13 cellular contexts compared by ENCODE assay signal in the genomic region with DNA sequence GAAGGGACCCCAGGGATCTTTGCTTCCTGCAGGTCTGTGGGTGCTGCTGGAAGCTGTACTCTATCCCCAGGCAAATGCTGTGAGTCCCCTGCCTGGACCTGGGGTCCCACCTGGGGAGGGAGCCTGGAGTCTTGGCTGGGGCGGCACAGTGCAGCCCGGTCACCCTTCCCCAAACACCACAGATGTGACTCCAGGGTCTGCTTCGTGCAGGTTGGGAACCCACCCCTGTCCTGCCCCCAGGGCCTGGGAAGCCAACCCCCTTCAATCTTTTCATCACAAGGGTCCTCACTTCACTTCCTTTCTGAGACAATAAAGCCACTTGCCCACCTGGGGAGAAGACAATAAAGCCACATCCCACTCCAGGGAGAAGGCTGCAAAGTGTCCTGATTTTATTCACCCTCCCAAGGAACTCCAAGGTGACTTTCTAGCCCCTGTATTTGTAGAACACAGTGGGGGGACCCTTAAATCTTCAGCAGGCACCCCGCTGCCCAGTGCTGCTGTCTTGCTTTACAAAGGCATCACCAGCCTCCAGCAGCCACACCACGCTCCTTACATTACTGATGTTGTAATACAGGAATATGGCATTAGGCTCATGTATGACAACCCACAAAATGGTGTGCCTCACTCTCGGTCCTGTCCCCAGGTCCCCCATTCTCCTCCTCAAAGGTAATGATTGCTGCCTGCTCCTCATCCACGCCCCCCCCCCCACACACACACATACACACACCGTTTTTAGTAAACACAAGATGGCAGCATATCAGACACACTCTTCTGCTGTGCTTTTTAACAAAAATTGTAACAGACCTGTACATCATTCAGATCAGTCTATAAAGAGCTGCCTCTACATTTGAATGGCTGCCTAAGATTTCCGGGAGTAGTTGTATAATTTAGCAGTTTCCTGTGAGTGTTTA. TPM values are rescaled to one million over a fixed set of nuclear protein-coding genes. Genes with fewer than 3 reads are reported as not detected.
A peak's percentile ranks its signal among the peaks of the same experiment; 100 is the strongest.
DNase-seq lines count a peak whose midpoint lies in the region; ATAC-seq, FAIRE-seq and TF ChIP-seq lines count a peak whose summit lies in the region.
"Had no signal": no experiment of that assay in that cellular context is flagged by ENCODE, and none has a peak within 500 bp of the region (broad histone marks: within the 10 kb centered on the region; RNA-seq: fewer than 3 reads in every experiment).

No MANE protein-coding gene starts in this region.

- H3K27ac ChIP-seq in WERI-Rb-1 (no peak overlapping the region), kidney (ENCODE audit: low read depth in 2 of 2, low read length in 2 of 2) (no peak overlapping the region)
- H3K27ac ChIP-seq: body of pancreas, epithelial cell of prostate had no signal

- no peak for ATAC-seq in activated naive CD8-positive, alpha-beta T cell treated with anti-CD3 and anti-CD28 coated beads, Interleukin-2, amount 10 ng/mL, durations not matched to agents 7 days and 5 days (ENCODE audit: low read depth)
- ATAC-seq in HG03378 (IDR thresholded peaks at IDR 0.05; ENCODE audit: unreplicated experiment) = no peak
- ATAC-seq: body of pancreas had no signal

- peaks cover 12% of the 10 kb centered on the region for H3K27me3 Mint-ChIP-seq in activated naive CD8-positive, alpha-beta T cell treated with anti-CD3 and anti-CD28 coated beads, Interleukin-2, amount 10 ng/mL, durations not matched to agents 7 days and 5 days
- peaks cover 4% of the 10 kb centered on the region for H3K27me3 Mint-ChIP-seq in activated naive CD8-positive, alpha-beta T cell treated with anti-CD3 and anti-CD28 coated beads for 36 hours

- H3K4me1 ChIP-seq in kidney (ENCODE audit: control insufficient read depth in 1 of 2, insufficient read depth in 1 of 2, low read depth in 1 of 2, low read length in 2 of 2) = no peaks in the 10 kb centered on the region
- H3K4me1 ChIP-seq: body of pancreas had no signal

- H3K27ac Mint-ChIP-seq in activated naive CD8-positive, alpha-beta T cell treated with anti-CD3 and anti-CD28 coated beads, Interleukin-2, amount 10 ng/mL, durations not matched to agents 7 days and 5 days = no peak overlapping the region
- no peak overlapping the region for H3K27ac Mint-ChIP-seq in activated naive CD8-positive, alpha-beta T cell treated with anti-CD3 and anti-CD28 coated beads for 36 hours

- intact Hi-C loops in kidney (cut with DNase I) = no loop called here

- H3K9me3 Mint-ChIP-seq in activated naive CD8-positive, alpha-beta T cell treated with anti-CD3 and anti-CD28 coated beads, Interleukin-2, amount 10 ng/mL, durations not matched to agents 7 days and 5 days = no peaks in the 10 kb centered on the region
- no peaks in the 10 kb centered on the region for H3K9me3 Mint-ChIP-seq in activated naive CD8-positive, alpha-beta T cell treated with anti-CD3 and anti-CD28 coated beads for 36 hours

- TF ChIP-seq CTCF in WERI-Rb-1 (IDR thresholded peaks at IDR 0.05; ENCODE audit: low read depth, low read length) = no peak
- TF ChIP-seq CTCF in kidney (IDR thresholded peaks at IDR 0.05; ENCODE audit: borderline replicate concordance, extremely low read depth, insufficient read depth) = no peak

- no peak overlapping the region for H3K4me3 Mint-ChIP-seq in activated naive CD8-positive, alpha-beta T cell treated with anti-CD3 and anti-CD28 coated beads, Interleukin-2, amount 10 ng/mL, durations not matched to agents 7 days and 5 days
- H3K4me3 Mint-ChIP-seq in activated naive CD8-positive, alpha-beta T cell treated with anti-CD3 and anti-CD28 coated beads for 36 hours = no peak overlapping the region

- no peak overlapping the region for H3K9ac ChIP-seq in kidney (ENCODE audit: low read length in 2 of 2)

- no peak for FAIRE-seq in kidney (lab: Jason Lieb, UNC)

- no peaks in the 10 kb centered on the region for H3K4me1 Mint-ChIP-seq in activated naive CD8-positive, alpha-beta T cell treated with anti-CD3 and anti-CD28 coated beads, Interleukin-2, amount 10 ng/mL, durations not matched to agents 7 days and 5 days
- no peaks in the 10 kb centered on the region for H3K4me1 Mint-ChIP-seq in activated naive CD8-positive, alpha-beta T cell treated with anti-CD3 and anti-CD28 coated beads for 36 hours

- H3K27me3 ChIP-seq in WERI-Rb-1 (ENCODE audit: insufficient read depth, low read depth, severe bottlenecking) = no peaks in the 10 kb centered on the region
- H3K27me3 ChIP-seq: body of pancreas had no signal

- no peak overlapping the region for H3K4me3 ChIP-seq in WERI-Rb-1 (ENCODE audit: low read depth, low read length)
- H3K4me3 ChIP-seq in kidney (ENCODE audit: low read length in 2 of 2) = no peak overlapping the region
- H3K4me3 ChIP-seq: body of pancreas had no signal

- no peaks in the 10 kb centered on the region for H3K36me3 ChIP-seq in WERI-Rb-1
- H3K36me3 ChIP-seq in kidney (ENCODE audit: control insufficient read depth in 1 of 2, insufficient read depth in 2 of 2, low read length in 2 of 2) = no peaks in the 10 kb centered on the region

- DNase-seq in activated naive CD8-positive, alpha-beta T cell treated with anti-CD3 and anti-CD28 coated beads, Interleukin-2, amount 10 ng/mL, durations not matched to agents 7 days and 5 days = peak; percentile 7
- no peak for DNase-seq in activated naive CD8-positive, alpha-beta T cell treated with anti-CD3 and anti-CD28 coated beads for 36 hours
- peak; percentile 4 for DNase-seq in WERI-Rb-1
- peak; percentile 34 for DNase-seq in kidney
- peak; percentile 25 for DNase-seq in ureter (ENCODE audit: low spot score)
- DNase-seq in superior temporal gyrus (ENCODE audit: extremely low spot score) = no peak
- no peak for DNase-seq in cerebellar cortex (ENCODE audit: low spot score)
- DNase-seq: body of pancreas, C1 segment of cervical spinal cord, NCI-H2029 treated with DMSO at 0.1 percent for 48 hours had no signal

- H3K36me3 Mint-ChIP-seq in activated naive CD8-positive, alpha-beta T cell treated with anti-CD3 and anti-CD28 coated beads, Interleukin-2, amount 10 ng/mL, durations not matched to agents 7 days and 5 days = no peaks in the 10 kb centered on the region
- H3K36me3 Mint-ChIP-seq in activated naive CD8-positive, alpha-beta T cell treated with anti-CD3 and anti-CD28 coated beads for 36 hours = no peaks in the 10 kb centered on the region

- H3K9me3 ChIP-seq in WERI-Rb-1 (ENCODE audit: severe bottlenecking) (no peaks in the 10 kb centered on the region), kidney (ENCODE audit: control insufficient read depth in 1 of 2, low read length in 2 of 2) (no peaks in the 10 kb centered on the region)
- H3K9me3 ChIP-seq: body of pancreas had no signal

- POLR2A ChIA-PET in activated naive CD8-positive, alpha-beta T cell treated with anti-CD3 and anti-CD28 coated beads, Interleukin-2, amount 10 ng/mL, durations not matched to agents 7 days and 5 days (lab: Charles Lee) = no interaction called here

RNA-seq across cellular contexts. Expression of gene C3orf22, which starts 9.9 kb away (rescaled TPM):
- not detected for total RNA-seq in activated naive CD8-positive, alpha-beta T cell treated with anti-CD3 and anti-CD28 coated beads, Interleukin-2, amount 10 ng/mL, durations not matched to agents 7 days and 5 days
- not detected for total RNA-seq in activated naive CD8-positive, alpha-beta T cell treated with anti-CD3 and anti-CD28 coated beads for 36 hours
- total RNA-seq in kidney (not detected), ureter (not detected)
- polyA plus RNA-seq in kidney (ENCODE audit: insufficient read depth, low read depth, low replicate concordance) = not detected
- total RNA-seq: body of pancreas, urinary bladder had no signal
- polyA plus RNA-seq: urinary bladder had no signal

RNA-seq across cellular contexts. Expression of gene CHST13, which starts 24.9 kb away (rescaled TPM):
- total RNA-seq in activated naive CD8-positive, alpha-beta T cell treated with anti-CD3 and anti-CD28 coated beads, Interleukin-2, amount 10 ng/mL, durations not matched to agents 7 days and 5 days = under 1 TPM in 1 of 2 experiments, not detected in 1; 0.28 TPM
- total RNA-seq in activated naive CD8-positive, alpha-beta T cell treated with anti-CD3 and anti-CD28 coated beads for 36 hours = not detected
- total RNA-seq in kidney (3.3 TPM), ureter (not detected)
- polyA plus RNA-seq in kidney (ENCODE audit: insufficient read depth, low read depth, low replicate concordance) = 7.0 TPM

RNA-seq across cellular contexts. Expression of gene UROC1, which starts 31.2 kb away (rescaled TPM):
- total RNA-seq in activated naive CD8-positive, alpha-beta T cell treated with anti-CD3 and anti-CD28 coated beads, Interleukin-2, amount 10 ng/mL, durations not matched to agents 7 days and 5 days = not detected
- total RNA-seq in activated naive CD8-positive, alpha-beta T cell treated with anti-CD3 and anti-CD28 coated beads for 36 hours = not detected
- total RNA-seq in kidney (not detected), ureter (not detected)
- not detected for polyA plus RNA-seq in kidney (ENCODE audit: insufficient read depth, low read depth, low replicate concordance)
- total RNA-seq: body of pancreas, urinary bladder had no signal

Comparison
In these comparisons a context has a peak if more than half of its experiments do, and no peak if none do; other contexts are left out.
1. DNase-seq: peak in activated naive CD8-positive, alpha-beta T cell treated with anti-CD3 and anti-CD28 coated beads, Interleukin-2, amount 10 ng/mL, durations not matched to agents 7 days and 5 days (single experiment), WERI-Rb-1 (single experiment), kidney (single experiment) and ureter (single experiment); none in activated naive CD8-positive, alpha-beta T cell treated with anti-CD3 and anti-CD28 coated beads for 36 hours (single experiment), superior temporal gyrus (single experiment) and cerebellar cortex (single experiment).